8 cellular contexts compared by ENCODE assay signal in the genomic region with DNA sequence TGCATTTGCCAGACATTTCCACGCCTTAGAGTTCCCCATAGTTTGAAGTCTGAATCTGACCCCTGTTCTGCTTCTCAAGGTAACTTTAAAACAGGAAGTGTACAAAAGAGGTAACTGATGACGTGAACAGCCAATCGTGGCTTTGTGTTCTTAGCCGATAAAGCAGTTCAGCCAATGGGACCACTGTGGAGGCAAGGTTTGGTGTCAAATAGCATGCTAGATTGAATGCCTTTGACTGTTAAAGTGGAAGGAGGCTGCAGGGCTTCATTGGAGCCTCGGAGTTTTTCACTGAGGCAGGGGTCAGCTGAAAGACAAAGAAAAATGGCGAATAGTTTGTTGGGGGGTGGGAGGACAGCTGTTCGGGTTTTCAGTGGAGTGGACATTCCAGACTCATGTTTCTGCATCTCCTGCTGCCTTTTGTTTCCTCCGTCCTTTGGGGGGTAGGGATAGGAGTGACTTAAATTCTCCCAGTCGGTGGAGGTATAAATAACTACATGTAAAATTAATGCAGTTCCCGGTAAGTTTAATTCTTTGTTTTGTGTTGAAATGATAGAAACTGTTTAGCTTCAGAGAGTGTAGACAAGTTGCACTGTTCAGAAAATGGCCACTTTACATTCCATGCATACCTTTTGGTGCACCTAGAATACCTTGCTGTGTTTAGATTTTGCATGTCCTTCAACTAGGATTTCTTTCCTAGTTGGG. TPM values are rescaled to one million over a fixed set of nuclear protein-coding genes. Genes with fewer than 3 reads are reported as not detected.
DNase-seq lines count a peak whose midpoint lies in the region; ATAC-seq and TF ChIP-seq lines count a peak whose summit lies in the region.

No MANE protein-coding gene starts in this region.

- TF ChIP-seq CTCF in GM12875 (IDR thresholded peaks at IDR 0.05; ENCODE audit: borderline replicate concordance, insufficient read depth, low read depth, low read length) (no peak), ascending aorta (IDR thresholded peaks at IDR 0.05) (no peak), right atrium auricular region (IDR thresholded peaks at IDR 0.05) (no peak), psoas muscle (IDR thresholded peaks at IDR 0.05) (no peak)

- ATAC-seq in HG02642 (IDR thresholded peaks at IDR 0.05; ENCODE audit: poor library complexity, unreplicated experiment): peak; percentile 93
- peak; percentile 92 to 95 (median 93) for ATAC-seq in psoas muscle

- H3K36me3 ChIP-seq in ascending aorta: no peaks in the 10 kb centered on the region
- H3K36me3 ChIP-seq in right atrium auricular region: peaks cover 14% of the 10 kb centered on the region
- H3K36me3 ChIP-seq in psoas muscle (ENCODE audit: insufficient read depth in 1 of 2, low read depth in 1 of 2): peaks cover 0 to 3% of the 10 kb centered on the region in 2 donors
- no peaks in the 10 kb centered on the region for H3K36me3 ChIP-seq in urinary bladder (ENCODE audit: insufficient read depth)

- WGBS in psoas muscle, 3 donors: 0 to 2% (median 1%) methylated on average over 10 of the region's 10 CpGs
- WGBS in urinary bladder: 2% methylated on average over 10 of the region's 10 CpGs

- peak; percentile 98 for DNase-seq in NCI-H1105 treated with DMSO at 0.1 percent for 48 hours (lab: John Stamatoyannopoulos, UW)
- DNase-seq in T-helper 1 cell: peak; percentile 44 to 87 (median 63)
- peak; percentile 49 to 92 for DNase-seq in ascending aorta (ENCODE audit: low spot score in 2 of 2)
- peak; percentile 90 for DNase-seq in right atrium auricular region (ENCODE audit: low spot score)
- peak; percentile 55 to 63 for DNase-seq in psoas muscle

- H3K9me3 ChIP-seq in ascending aorta: no peaks in the 10 kb centered on the region
- no peaks in the 10 kb centered on the region for H3K9me3 ChIP-seq in right atrium auricular region
- H3K9me3 ChIP-seq in psoas muscle: no peaks in the 10 kb centered on the region

- intact Hi-C loops in ascending aorta (cut with DNase I) (loop anchor here (1.0 kb wide), 1 partner anchor 17 kb away; no protein-coding TSS in a partner anchor), psoas muscle (cut with DNase I) (loop anchor here in 1 of 2 donors (2.0 kb wide), 1 partner anchor 16 kb away; no protein-coding TSS in a partner anchor)

- peak overlapping the region; percentile 59 to 73 for H3K27ac ChIP-seq in ascending aorta
- peak overlapping the region; percentile 75 to 87 for H3K27ac ChIP-seq in right atrium auricular region
- H3K27ac ChIP-seq in psoas muscle: peak overlapping the region; percentile 81
- no peak overlapping the region for H3K27ac ChIP-seq in urinary bladder (ENCODE audit: low read depth)

- H3K4me3 ChIP-seq in GM12875 (ENCODE audit: low read depth, low read length) (peak overlapping the region; percentile 70), ascending aorta (peak overlapping the region; percentile 51 to 64), right atrium auricular region (peak overlapping the region; percentile 58 to 68), psoas muscle (peak overlapping the region; percentile 75), urinary bladder (ENCODE audit: low read depth, low read length) (peak overlapping the region; percentile 34)

- H3K4me1 ChIP-seq in ascending aorta (peaks cover 4 to 48% of the 10 kb centered on the region in 2 donors), right atrium auricular region (peaks cover 0 to 65% of the 10 kb centered on the region in 2 donors), psoas muscle (peaks cover 63% of the 10 kb centered on the region), urinary bladder (ENCODE audit: insufficient read depth) (no peaks in the 10 kb centered on the region)

- H3K27me3 ChIP-seq in ascending aorta (no peaks in the 10 kb centered on the region), right atrium auricular region (no peaks in the 10 kb centered on the region), psoas muscle (ENCODE audit: insufficient read depth in 3 of 3, low read length in 2 of 3) (no peaks in the 10 kb centered on the region)

RNA-seq across cellular contexts. Expression of gene NFYC, which starts 17.7 kb away (rescaled TPM):
- total RNA-seq in ascending aorta (75.9 TPM), right atrium auricular region (10 to 100 TPM; 57.0 to 75.1 TPM), psoas muscle (10 to 100 TPM; 45.8 to 67.8 (median 61.1) TPM), urinary bladder (43.8 TPM)
- polyA plus RNA-seq in psoas muscle (10 to 100 TPM; 52.0 to 69.0 (median 58.6) TPM), urinary bladder (52.3 TPM)

RNA-seq across cellular contexts. Expression of gene RIMS3, which starts 43.8 kb away (rescaled TPM):
- 43.9 TPM for total RNA-seq in ascending aorta
- 1 to 10 TPM; 1.4 to 5.5 TPM for total RNA-seq in right atrium auricular region
- total RNA-seq in psoas muscle: under 1 TPM; 0.15 to 0.42 (median 0.35) TPM
- polyA plus RNA-seq in psoas muscle: under 1 TPM; 0.07 to 0.31 (median 0.16) TPM
- 3.1 TPM for total RNA-seq in urinary bladder
- polyA plus RNA-seq in urinary bladder: 4.0 TPM
